In the genomic region with DNA sequence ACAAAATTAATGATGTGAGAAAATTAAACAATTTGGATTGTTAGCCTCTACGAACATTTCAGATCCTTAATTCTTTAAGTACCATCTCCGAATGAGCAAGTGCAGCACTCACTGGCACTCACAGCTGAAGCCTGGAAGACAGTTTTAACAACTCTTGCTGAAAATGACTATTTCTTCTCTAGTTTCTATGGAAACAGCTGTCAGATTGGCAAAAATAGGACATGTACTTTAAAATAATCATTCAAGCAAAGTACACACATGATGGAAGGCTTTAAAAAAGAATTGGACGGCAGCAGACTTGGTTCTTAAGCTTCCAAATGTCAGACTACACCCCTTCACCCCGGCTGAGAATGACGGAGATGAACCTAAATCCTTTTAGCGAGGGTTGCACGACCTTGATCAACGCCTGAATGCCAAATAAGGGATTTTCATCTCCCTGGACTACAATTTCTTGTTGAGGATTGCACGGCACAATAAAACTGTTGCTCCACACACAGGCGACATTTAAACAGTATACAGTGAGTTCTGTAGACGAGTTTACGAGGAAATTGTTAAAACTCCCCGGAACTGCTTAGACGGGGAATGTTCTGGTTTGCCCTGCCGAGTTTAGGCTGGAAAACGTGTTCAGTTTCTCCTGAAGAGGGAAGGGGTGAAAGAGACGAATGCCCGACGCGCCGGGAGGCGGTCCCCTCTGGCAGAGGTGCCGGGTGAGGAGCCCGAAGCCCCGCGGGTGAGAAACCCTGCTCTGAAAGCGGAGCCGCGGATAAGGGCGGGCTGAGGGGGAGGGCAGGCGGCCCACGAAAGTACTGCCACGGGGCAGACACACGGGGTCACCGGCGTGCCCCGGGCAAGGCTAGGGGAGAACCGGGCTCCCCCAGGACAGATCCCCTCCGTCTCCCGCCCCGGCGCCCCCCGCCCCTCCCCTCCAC, we compare ENCODE assay signal across 8 cellular contexts. TPM values are rescaled to one million over a fixed set of nuclear protein-coding genes. Genes with fewer than 3 reads are reported as not detected.
DNase-seq lines count a peak whose midpoint lies in the region; ATAC-seq, FAIRE-seq and TF ChIP-seq lines count a peak whose summit lies in the region.

No MANE protein-coding gene starts in this region.

- DNase-seq in AG08396 (ENCODE audit: low spot score), result peak; percentile 78
- peak; percentile 18 for DNase-seq in NCI-H460 (ENCODE audit: extremely low read depth, low read depth)
- peak; percentile 70 to 78 for DNase-seq in activated CD4-positive, alpha-beta T cell treated with anti-CD3 and anti-CD28 coated beads, Interleukin-2, amount 50 U/mL, for 4 hours
- DNase-seq in dedifferentiated amniotic fluid mesenchymal stem cell (ENCODE audit: extremely low spot score), result peak; percentile 69
- peak; percentile 57 for DNase-seq in HepG2 (ENCODE audit: low spot score)
- DNase-seq in stimulated activated CD4-positive, alpha-beta T cell treated with anti-CD3 and anti-CD28 coated beads, Interleukin-2, amount 100 ng/mL, for 24 hours, result peak; percentile 76 to 80

- peak overlapping the region; percentile 95 for H3K4me2 ChIP-seq in HepG2 (ENCODE audit: low read depth, low read length)

- in situ Hi-C loops in HepG2 (cut with HindIII; ENCODE audit: extremely low pct_ligation_motif_present, low pct_unique_long_range_greater_than_20kb), result no loop called here

- peak overlapping the region; percentile 82 for H3K9ac ChIP-seq in HepG2 (ENCODE audit: insufficient read depth, low read depth, low read length)

- peak in 1 of 2 experiments; percentile 81; a peak in 2 of 4 replicates for TF ChIP-seq POLR2A in HepG2 (IDR thresholded peaks at IDR 0.05; ENCODE audit: insufficient read depth in 1 of 2, low read depth in 2 of 2, low read length in 2 of 2)

- no peak for FAIRE-seq in HepG2 (lab: Jason Lieb, UNC)

- H3K4me1 ChIP-seq in HepG2 (ENCODE audit: insufficient read depth, low read length), result peaks cover 45% of the 10 kb centered on the region

- 4% methylated on average over 23 of the region's 43 CpGs for WGBS in HepG2 (ENCODE audit: low lambda C conversion rate)

- POLR2A ChIA-PET in HepG2 (lab: Yijun Ruan, JAX), result interaction anchor here (0.7 to 0.9 kb wide), 4 partner anchors 9 to 822 kb away, joined by 3 to 4 read pairs (median 3); no protein-coding TSS in a partner anchor

- ATAC-seq in GM18907 (IDR thresholded peaks at IDR 0.05; ENCODE audit: unreplicated experiment) (peak; percentile 56), HG03175 (IDR thresholded peaks at IDR 0.05; ENCODE audit: unreplicated experiment) (peak; percentile 54), HepG2 (peak; percentile 82)

- peak; percentile 40; the same call in 1 of the 2 replicates for TF ChIP-seq RAD21 in HepG2 (CRISPR knock-in tag; IDR thresholded peaks at IDR 0.05)

- H3K27ac ChIP-seq in HepG2 (ENCODE audit: extremely low read length, insufficient read depth, low read length), result peak overlapping the region; percentile 83

- TF ChIP-seq EP300 in HepG2 (IDR thresholded peaks at IDR 0.05; ENCODE audit: low read depth in 2 of 2, low read length in 2 of 2), result no peak
- no peak for TF ChIP-seq EP300 in HepG2 (CRISPR knock-in tag; IDR thresholded peaks at IDR 0.05; ENCODE audit: borderline replicate concordance)

- no peaks in the 10 kb centered on the region; a peak in 1 of 5 replicates for H3K27me3 ChIP-seq in HepG2 (ENCODE audit: control insufficient read depth in 1 of 2, insufficient read depth in 2 of 2, low read length in 2 of 2)

- H3K4me3 ChIP-seq in HepG2 (replicated peaks in 1 of 3; ENCODE audit: insufficient read depth in 1 of 3, low read depth in 2 of 3, low read length in 3 of 3), result peak overlapping the region; percentile 74 to 84 (median 77)

- no peaks in the 10 kb centered on the region for H3K36me3 ChIP-seq in HepG2 (replicated peaks in 1 of 2; ENCODE audit: control insufficient read depth in 1 of 2, insufficient read depth in 2 of 2, low read length in 2 of 2)

- CTCF ChIA-PET in HepG2 (lab: Yijun Ruan, JAX; ENCODE audit: low intra/inter-chr PET ratio, low total read pairs), result interaction anchor here (2.1 kb wide), 1 partner anchor 31 kb away, joined by 28 read pairs; no protein-coding TSS in a partner anchor

- intact Hi-C loops in HepG2 (cut with micrococcal nuclease; ENCODE audit: unreplicated experiment), result loop anchor here (1.0 to 5.0 kb wide), 3 partner anchors 30 to 534 kb away; no protein-coding TSS in a partner anchor

- TSS peak; percentile 79 for BruUV-seq in HepG2 (replicated peaks; lab: Mats Ljungman, UMichigan)

- peak overlapping the region; percentile 83 for H2AFZ ChIP-seq in HepG2 (ENCODE audit: low read length)

- H4K20me1 ChIP-seq in HepG2 (ENCODE audit: insufficient read depth, low read length), result no peaks in the 10 kb centered on the region

- no peaks in the 10 kb centered on the region for H3K9me3 ChIP-seq in HepG2 (ENCODE audit: low read length)

- no peak for TF ChIP-seq CTCF in HepG2 (CRISPR knock-in tag; IDR thresholded peaks at IDR 0.05)

- H3K79me2 ChIP-seq in HepG2 (ENCODE audit: insufficient read depth, low read length), result no peaks in the 10 kb centered on the region

TF ChIP-seq in HepG2, 621 proteins besides CTCF, POLR2A, EP300 and RAD21 (continues in another document):
- TF ChIP-seq ATF4 (CRISPR knock-in tag; IDR thresholded peaks at IDR 0.05), result no peak
- no peak for TF ChIP-seq SMAD3 (CRISPR knock-in tag; IDR thresholded peaks at IDR 0.05)
- peak; percentile 34; the same call in 1 of the 2 replicates for TF ChIP-seq BHLHE40 (IDR thresholded peaks at IDR 0.05; ENCODE audit: low read length)
- peak; percentile 8; the same call in 1 of the 2 replicates for TF ChIP-seq ISL2 (CRISPR knock-in tag; IDR thresholded peaks at IDR 0.05)
- no peak for TF ChIP-seq ZSCAN21 (CRISPR knock-in tag; IDR thresholded peaks at IDR 0.05; ENCODE audit: borderline replicate concordance)

RNA-seq across cellular contexts. Expression of gene OMA1, which starts 0.7 kb away (rescaled TPM):
- 14.4 and 17.5 TPM in 2 replicates for total RNA-seq in NCI-H460 (2014; rRNA removed; shearing (Covaris generic))
- 31.9 and 67.6 TPM in 2 replicates for polyA plus RNA-seq in NCI-H460 (2014; cell fraction: nucleus; rRNA removed)
- 18.6 and 26.9 TPM in 2 replicates for total RNA-seq in HepG2 (2016; rRNA removed; fragmentation: Illumina TruSeq; extraction: Trizol)
- total RNA-seq in HepG2 (2016; cell fraction: cytosol; rRNA removed; fragmentation: Illumina TruSeq; extraction: Trizol; ENCODE audit: low read depth), result 92.8 and 109 TPM in 2 replicates
- 19.4 and 27.4 TPM in 2 replicates for total RNA-seq in HepG2 (2016; cell fraction: insoluble cytoplasmic fraction; rRNA removed; fragmentation: Illumina TruSeq; extraction: Trizol)
- 61.9 and 78.8 TPM in 2 replicates for total RNA-seq in HepG2 (2016; cell fraction: membrane; rRNA removed; fragmentation: Illumina TruSeq; extraction: Trizol)
- total RNA-seq in HepG2 (2016; cell fraction: nucleus; rRNA removed; fragmentation: Illumina TruSeq; extraction: Trizol), result 18.3 and 21.8 TPM in 2 replicates
- polyA plus RNA-seq in HepG2 (2011; rRNA removed), result 6.6 and 7.0 TPM in 2 replicates
- 3.2 and 4.5 TPM in 2 replicates for polyA plus RNA-seq in HepG2 (2011; cell fraction: cytosol; rRNA removed)
- polyA plus RNA-seq in HepG2 (2011; cell fraction: nucleus; rRNA removed), result 3.7 and 4.2 TPM in 2 replicates
- 7.0 and 10.0 TPM in 2 replicates for polyA plus RNA-seq in HepG2 (2012)
- polyA plus RNA-seq in HepG2 (2016; cell fraction: cytosol; fragmentation: Illumina TruSeq; extraction: Trizol; ENCODE audit: low read depth), result 4.2 and 4.4 TPM in 2 replicates
- 11.1 and 13.3 TPM in 2 replicates for polyA plus RNA-seq in HepG2 (2016; cell fraction: insoluble cytoplasmic fraction; fragmentation: Illumina TruSeq; extraction: Trizol; ENCODE audit: low read depth)
- polyA plus RNA-seq in HepG2 (2016; cell fraction: membrane; fragmentation: Illumina TruSeq; extraction: Trizol; ENCODE audit: low read depth), result 4.9 and 5.1 TPM in 2 replicates
- 15.6 and 19.4 TPM in 2 replicates for polyA plus RNA-seq in HepG2 (2016; cell fraction: nucleus; fragmentation: Illumina TruSeq; extraction: Trizol; ENCODE audit: insufficient read depth, low read depth)
- polyA minus RNA-seq in HepG2 (2011; rRNA and poly(A)+ RNA removed; ENCODE audit: low replicate concordance), result 7.3 and 8.4 TPM in 2 replicates
- polyA minus RNA-seq in HepG2 (2011; cell fraction: cytosol; rRNA and poly(A)+ RNA removed), result 9.2 and 9.8 TPM in 2 replicates
- 18.2 and 21.9 TPM in 2 replicates for polyA minus RNA-seq in HepG2 (2011; cell fraction: nucleus; rRNA and poly(A)+ RNA removed)

RNA-seq across cellular contexts. Expression of gene TACSTD2, which starts 31.2 kb away (rescaled TPM):
- total RNA-seq in NCI-H460 (2014; rRNA removed; shearing (Covaris generic)), result not detected in 2 replicates
- polyA plus RNA-seq in NCI-H460 (2014; cell fraction: nucleus; rRNA removed), result not detected in 2 replicates
- not detected in 2 replicates for total RNA-seq in HepG2 (2016; rRNA removed; fragmentation: Illumina TruSeq; extraction: Trizol)
- total RNA-seq in HepG2 (2016; cell fraction: cytosol; rRNA removed; fragmentation: Illumina TruSeq; extraction: Trizol; ENCODE audit: low read depth), result not detected in 2 replicates
- not detected in 2 replicates for total RNA-seq in HepG2 (2016; cell fraction: insoluble cytoplasmic fraction; rRNA removed; fragmentation: Illumina TruSeq; extraction: Trizol)
- total RNA-seq in HepG2 (2016; cell fraction: membrane; rRNA removed; fragmentation: Illumina TruSeq; extraction: Trizol), result not detected in 2 replicates
- total RNA-seq in HepG2 (2016; cell fraction: nucleus; rRNA removed; fragmentation: Illumina TruSeq; extraction: Trizol), result not detected in 2 replicates
- polyA plus RNA-seq in HepG2 (2011; rRNA removed), result not detected in 2 replicates
- not detected in 2 replicates for polyA plus RNA-seq in HepG2 (2011; cell fraction: cytosol; rRNA removed)
- 0.09 and 0.10 TPM in 2 replicates for polyA plus RNA-seq in HepG2 (2011; cell fraction: nucleus; rRNA removed)
- polyA plus RNA-seq in HepG2 (2012), result not detected in 2 replicates
- not detected in 2 replicates for polyA plus RNA-seq in HepG2 (2016; cell fraction: cytosol; fragmentation: Illumina TruSeq; extraction: Trizol; ENCODE audit: low read depth)
- not detected in 2 replicates for polyA plus RNA-seq in HepG2 (2016; cell fraction: insoluble cytoplasmic fraction; fragmentation: Illumina TruSeq; extraction: Trizol; ENCODE audit: low read depth)
- polyA plus RNA-seq in HepG2 (2016; cell fraction: membrane; fragmentation: Illumina TruSeq; extraction: Trizol; ENCODE audit: low read depth), result not detected in 2 replicates
- not detected in 2 replicates for polyA plus RNA-seq in HepG2 (2016; cell fraction: nucleus; fragmentation: Illumina TruSeq; extraction: Trizol; ENCODE audit: insufficient read depth, low read depth)
- 0.94 TPM in 1 of 2 replicates, not detected in the other for polyA minus RNA-seq in HepG2 (2011; rRNA and poly(A)+ RNA removed; ENCODE audit: low replicate concordance)
- polyA minus RNA-seq in HepG2 (2011; cell fraction: cytosol; rRNA and poly(A)+ RNA removed), result not detected in 2 replicates
- not detected in 2 replicates for polyA minus RNA-seq in HepG2 (2011; cell fraction: nucleus; rRNA and poly(A)+ RNA removed)

Comparison
In these comparisons a context has a peak if more than half of its experiments do, and no peak if none do; other contexts are left out.
1. Peak in every context shown above with its lines: DNase-seq, ATAC-seq, H3K4me3 ChIP-seq and H3K27ac ChIP-seq.
2. DNase-seq: peak in every context shown above with its lines; median percentile 78 in AG08396; 78 in stimulated activated CD4-positive, alpha-beta T cell treated with anti-CD3 and anti-CD28 coated beads, Interleukin-2, amount 100 ng/mL, for 24 hours; 74 in activated CD4-positive, alpha-beta T cell treated with anti-CD3 and anti-CD28 coated beads, Interleukin-2, amount 50 U/mL, for 4 hours; 69 in dedifferentiated amniotic fluid mesenchymal stem cell; 57 in HepG2; 18 in NCI-H460.